In the genomic region with DNA sequence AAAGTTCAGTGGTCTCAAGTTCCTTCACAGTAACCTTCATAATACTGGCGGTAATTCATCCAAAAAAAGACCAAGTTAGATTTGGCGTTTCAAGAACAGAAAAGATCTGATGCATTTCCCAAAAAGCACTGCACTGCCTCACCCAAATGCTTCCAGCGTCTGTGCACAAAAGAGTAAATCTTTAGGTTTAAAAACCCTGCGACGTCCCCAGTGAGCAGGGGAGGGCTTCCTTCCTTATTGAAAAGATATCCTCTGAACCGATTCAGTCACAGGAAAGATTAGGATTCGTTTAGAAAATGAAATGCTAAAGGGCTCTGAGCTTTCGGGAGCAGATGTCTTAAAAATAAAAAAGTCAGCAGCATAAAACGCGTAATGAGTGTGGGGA, we compare ENCODE assay signal across 8 cellular contexts. TPM values are rescaled to one million over a fixed set of nuclear protein-coding genes. Genes with fewer than 3 reads are reported as not detected.
DNase-seq lines count a peak whose midpoint lies in the region; ATAC-seq, FAIRE-seq and TF ChIP-seq lines count a peak whose summit lies in the region.

No MANE protein-coding gene starts in this region.

- intact Hi-C loops in A673 (cut with micrococcal nuclease; ENCODE audit: unreplicated experiment), result no loop called here
- intact Hi-C loops in spleen (cut with DNase I; ENCODE audit: low total_unique reads), result no loop called here

- H3K27me3 ChIP-seq in A673 (replicated peaks; ENCODE audit: insufficient read depth, low read depth, low read length, poor library complexity), result no peaks in the 10 kb centered on the region
- H3K27me3 ChIP-seq in GM23248 (replicated peaks; ENCODE audit: insufficient read depth), result no peaks in the 10 kb centered on the region
- no peaks in the 10 kb centered on the region for H3K27me3 ChIP-seq in hepatocyte
- H3K27me3 ChIP-seq in spleen (replicated peaks in 1 of 7), result no peaks in the 10 kb centered on the region

- 1 to 2% methylated on average over 10 of the region's 10 CpGs for WGBS in GM23248 (ENCODE audit: low coverage in 1 of 2, low lambda C conversion rate in 2 of 2, missing lambda C conversion rate in 2 of 2), 2 experiments
- 3% methylated on average over 10 of the region's 10 CpGs for WGBS in hepatocyte (ENCODE audit: low lambda C conversion rate, missing lambda C conversion rate)
- WGBS in spleen, 5 donors, result 0 to 1% (median 1%) methylated on average over 10 of the region's 10 CpGs

- in situ Hi-C loops in GM23248 (cut with MboI), result loop anchor here (25.0 kb wide), 1 partner anchor 210 kb away; no protein-coding TSS in a partner anchor

- peak overlapping the region; percentile 82 for H3K4me3 ChIP-seq in A673 (ENCODE audit: low read depth, low read length, poor library complexity, severe bottlenecking)
- H3K4me3 ChIP-seq in GM23248, result peak overlapping the region; percentile 92
- peak overlapping the region; percentile 57 for H3K4me3 ChIP-seq in hepatocyte
- H3K4me3 ChIP-seq in spleen, result peak overlapping the region; percentile 57 to 82 (median 68)

- no TSS peak for BruUV-seq in A673 (replicated peaks; lab: Mats Ljungman, UMichigan)

- H3K4me1 ChIP-seq in A673 (ENCODE audit: insufficient read depth, low read length, poor library complexity, severe bottlenecking) (peaks cover 18% of the 10 kb centered on the region), GM23248 (ENCODE audit: insufficient read depth) (peaks cover 8% of the 10 kb centered on the region), hepatocyte (ENCODE audit: insufficient read depth) (peaks cover 10% of the 10 kb centered on the region), spleen (peaks cover 13 to 43% (median 18%) of the 10 kb centered on the region in 6 donors)

- peak overlapping the region; percentile 87 for H3K4me2 ChIP-seq in GM23248 (ENCODE audit: unreplicated experiment)
- H3K4me2 ChIP-seq in hepatocyte, result peak overlapping the region; percentile 81

- peak; percentile 42 for DNase-seq in A673 (ENCODE audit: low spot score)
- peak; percentile 33 for DNase-seq in GM23248
- DNase-seq in hepatocyte (ENCODE audit: low spot score), result no peak
- no peak for DNase-seq in spleen
- no peak for DNase-seq in NCI-H526 treated with DMSO at 0.1 percent for 48 hours (lab: John Stamatoyannopoulos, UW)
- no peak for DNase-seq in frontal cortex (ENCODE audit: low spot score in 2 of 2)

- H4K20me1 ChIP-seq in GM23248 (ENCODE audit: insufficient read depth) (no peaks in the 10 kb centered on the region), hepatocyte (ENCODE audit: insufficient read depth, poor library complexity, severe bottlenecking) (no peaks in the 10 kb centered on the region)

- H3K79me2 ChIP-seq in GM23248 (ENCODE audit: insufficient read depth) (peaks cover 20% of the 10 kb centered on the region), hepatocyte (peaks cover 19% of the 10 kb centered on the region)

- peak overlapping the region; percentile 90 for H3K9ac ChIP-seq in GM23248

- ATAC-seq in GM21367 (IDR thresholded peaks at IDR 0.05; ENCODE audit: unreplicated experiment), result no peak

- H3K27ac ChIP-seq in A673 (ENCODE audit: low read depth, low read length, poor library complexity, severe bottlenecking), result peak overlapping the region; percentile 86
- H3K27ac ChIP-seq in GM23248, result peak overlapping the region; percentile 83
- H3K27ac ChIP-seq in VCaP, result peak overlapping the region; percentile 65
- peak overlapping the region; percentile 93 for H3K27ac ChIP-seq in hepatocyte
- H3K27ac ChIP-seq in spleen, result peak overlapping the region; percentile 88 to 98 (median 94)

- H2AFZ ChIP-seq in GM23248 (peak overlapping the region; percentile 99), hepatocyte (peak overlapping the region; percentile 75)

- no peaks in the 10 kb centered on the region for H3K9me2 ChIP-seq in GM23248 (ENCODE audit: insufficient read depth)
- H3K9me2 ChIP-seq in hepatocyte (replicated peaks; ENCODE audit: insufficient read depth), result no peaks in the 10 kb centered on the region

- no peak for TF ChIP-seq POLR2A in spleen (IDR thresholded peaks at IDR 0.05)

- no peak for FAIRE-seq in frontal cortex (lab: Jason Lieb, UNC)

- H3K36me3 ChIP-seq in A673 (ENCODE audit: insufficient read depth, low read length, poor library complexity, severe bottlenecking) (peaks cover 11% of the 10 kb centered on the region), GM23248 (ENCODE audit: low read depth) (peaks cover 9% of the 10 kb centered on the region; the same call in 1 of the 2 replicates), hepatocyte (replicated peaks; ENCODE audit: insufficient read depth, low read depth) (no peaks in the 10 kb centered on the region), spleen (peaks cover 0 to 37% (median 22%) of the 10 kb centered on the region in 6 donors)

- CTCF ChIA-PET in A673 (lab: Charles Lee), result no interaction called here

- no peaks in the 10 kb centered on the region for H3K9me3 ChIP-seq in A673 (ENCODE audit: low read depth, low read length, poor library complexity, severe bottlenecking)
- H3K9me3 ChIP-seq in GM23248 (ENCODE audit: low read depth), result no peaks in the 10 kb centered on the region
- no peaks in the 10 kb centered on the region for H3K9me3 ChIP-seq in hepatocyte (ENCODE audit: low read depth)
- H3K9me3 ChIP-seq in spleen, result no peaks in the 10 kb centered on the region

- TF ChIP-seq CTCF in A673 (conservative IDR thresholded peaks at IDR 0.05; ENCODE audit: low read depth, low read length) (no peak), VCaP (conservative IDR thresholded peaks at IDR 0.05) (no peak), hepatocyte (IDR thresholded peaks at IDR 0.05; ENCODE audit: poor library complexity) (no peak), spleen (IDR thresholded peaks at IDR 0.05 in 8 of 11, conservative IDR thresholded peaks at IDR 0.05 in 3 of 11) (no peak)

- POLR2A ChIA-PET in A673 (lab: Charles Lee; ENCODE audit: low non-redundant PET), result no interaction called here

- no peaks in the 10 kb centered on the region for H3F3A ChIP-seq in GM23248 (ENCODE audit: insufficient read depth)

RNA-seq across cellular contexts. Expression of a gene that starts 0.7 kb away (rescaled TPM):
- total RNA-seq in A673 (2021), result 32.1 and 34.2 TPM in 2 replicates
- 8.5 and 18.7 TPM in 2 replicates for total RNA-seq in GM23248 (2014; rRNA removed; shearing (Covaris generic))
- 25.7 and 25.8 TPM in 2 replicates for polyA plus RNA-seq in GM23248 (2016; fragmentation: Nextera tagmentation; extraction: Ambion mirVana)
- 15.5 and 27.8 TPM in 2 replicates for total RNA-seq in hepatocyte
- 28.3 and 32.4 TPM in 2 replicates for polyA plus RNA-seq in hepatocyte
- 10 to 100 TPM; 10.9 to 20.9 (median 17.5) TPM for total RNA-seq in spleen
- polyA plus RNA-seq in spleen, result 10 to 100 TPM; 12.2 to 15.0 (median 13.3) TPM
- 37.5 TPM for total RNA-seq in frontal cortex

Comparison
In these comparisons a context has a peak if more than half of its experiments do, and no peak if none do; other contexts are left out.
1. DNase-seq: peak in A673 (single experiment) and GM23248 (single experiment); none in hepatocyte (single experiment), spleen (single experiment), NCI-H526 treated with DMSO at 0.1 percent for 48 hours (single experiment) and frontal cortex (0 of 2).
2. Peak in every context shown above with its lines, with median percentiles within 50 percentile points of each other: H3K27ac ChIP-seq and H3K4me3 ChIP-seq.